In the genomic region with DNA sequence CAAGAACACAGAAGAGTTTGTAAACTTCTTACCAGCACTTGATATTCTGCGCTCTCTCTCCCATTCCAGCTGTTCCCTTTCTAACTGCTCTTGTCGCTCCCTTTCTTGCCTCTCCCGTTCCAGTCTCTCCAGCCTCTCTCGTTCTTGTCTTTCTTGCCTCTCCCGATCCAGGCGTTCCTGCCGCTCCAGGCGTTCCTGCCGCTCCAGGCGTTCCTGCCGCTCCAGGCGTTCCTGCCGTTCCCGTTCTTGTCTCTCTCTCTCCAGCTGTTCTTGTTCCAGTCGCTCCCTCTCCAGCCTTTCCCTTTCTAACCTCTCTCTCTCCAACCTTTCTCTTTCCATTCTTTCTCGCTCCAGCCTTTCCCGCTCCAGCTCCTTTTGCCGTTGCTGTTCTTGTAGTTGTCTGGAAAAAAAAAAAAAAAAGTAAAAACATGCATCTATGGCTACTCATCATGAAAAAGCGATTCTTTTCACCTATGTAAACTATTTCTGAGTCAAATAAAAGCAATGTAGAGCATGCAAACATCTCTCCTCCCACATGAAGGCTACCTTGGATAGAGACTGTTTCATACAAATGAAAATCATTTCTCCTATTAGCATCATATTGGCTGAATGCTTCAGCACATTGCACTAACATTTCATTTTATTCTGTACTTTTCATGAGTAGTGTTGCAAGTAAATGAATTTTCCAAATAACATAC, we compare ENCODE assay signal across 15 cellular contexts.
A peak's percentile ranks its signal among the peaks of the same experiment; 100 is the strongest.
DNase-seq lines count a peak whose midpoint lies in the region; TF ChIP-seq lines count a peak whose summit lies in the region.
"Had no signal": no experiment of that assay in that cellular context is flagged by ENCODE, and none has a peak within 500 bp of the region (broad histone marks: within the 10 kb centered on the region; RNA-seq: fewer than 3 reads in every experiment).

No MANE protein-coding gene starts in this region.

- H3K4me3 ChIP-seq in HEK293 (ENCODE audit: low read depth, low read length) (no peak overlapping the region), skeletal muscle satellite cell (ENCODE audit: low read length) (peak overlapping the region; percentile 46)
- H3K4me3 ChIP-seq: ovary, testis had no signal

- H3K4me1 ChIP-seq in HEK293 (ENCODE audit: control insufficient read depth, insufficient read depth, low read length) (peaks cover 20% of the 10 kb centered on the region), skeletal muscle satellite cell (ENCODE audit: control insufficient read depth, insufficient read depth, low read length) (peaks cover 14% of the 10 kb centered on the region)
- H3K4me1 ChIP-seq: testis had no signal

- H3K4me2 ChIP-seq in skeletal muscle satellite cell (ENCODE audit: low read length) = peak overlapping the region; percentile 65

- H3K9me3 ChIP-seq in HEK293 (ENCODE audit: control insufficient read depth, insufficient read depth, low read depth, low read length) = no peaks in the 10 kb centered on the region
- no peaks in the 10 kb centered on the region for H3K9me3 ChIP-seq in skeletal muscle satellite cell (replicated peaks; ENCODE audit: low read length)
- H3K9me3 ChIP-seq: ovary, testis had no signal

- peaks cover 24% of the 10 kb centered on the region for H3K36me3 Mint-ChIP-seq in chondrocyte (ENCODE audit: low read depth)
- H3K36me3 Mint-ChIP-seq: activated naive CD8-positive, alpha-beta T cell treated with anti-CD3 and anti-CD28 coated beads for 36 hours had no signal

- no peak overlapping the region for H3K9ac ChIP-seq in skeletal muscle satellite cell (ENCODE audit: low read depth, low read length)

- POLR2A ChIA-PET in HEK293 (lab: Yijun Ruan, JAX) = interaction anchor here (0.6 kb wide), 1 partner anchor 400 kb away, joined by 8 read pairs; no protein-coding TSS in a partner anchor

- H3K4me1 Mint-ChIP-seq in chondrocyte (ENCODE audit: low read depth) = peaks cover 61% of the 10 kb centered on the region
- H3K4me1 Mint-ChIP-seq: activated naive CD8-positive, alpha-beta T cell treated with anti-CD3 and anti-CD28 coated beads for 36 hours had no signal

- no peaks in the 10 kb centered on the region for H3K27me3 ChIP-seq in skeletal muscle satellite cell (ENCODE audit: control insufficient read depth, insufficient read depth, low read length)
- H3K27me3 ChIP-seq: ovary, testis had no signal

- H3K4me3 Mint-ChIP-seq in chondrocyte (ENCODE audit: unreplicated experiment) = peak overlapping the region; percentile 58
- H3K4me3 Mint-ChIP-seq: activated naive CD8-positive, alpha-beta T cell treated with anti-CD3 and anti-CD28 coated beads for 36 hours; activated T-cell treated with anti-CD3 and anti-CD28 coated beads, Interleukin-2, amount 50 U/mL, for 24 hours; T-helper 1 cell treated with Interleukin-12 subunit alpha and Interleukin-12 subunit beta and Interleukin-4 antibody, amounts not matched to agents 30 μg/mL and 1 μg/mL, for 36 hours had no signal

- peak overlapping the region; percentile 93 for H3K27ac Mint-ChIP-seq in chondrocyte (ENCODE audit: unreplicated experiment)
- H3K27ac Mint-ChIP-seq: activated naive CD8-positive, alpha-beta T cell treated with anti-CD3 and anti-CD28 coated beads for 36 hours; activated T-cell treated with anti-CD3 and anti-CD28 coated beads, Interleukin-2, amount 50 U/mL, for 24 hours; T-helper 1 cell treated with Interleukin-12 subunit alpha and Interleukin-12 subunit beta and Interleukin-4 antibody, amounts not matched to agents 30 μg/mL and 1 μg/mL, for 36 hours had no signal

- CTCF ChIA-PET in HEK293 (lab: Yijun Ruan, JAX) = interaction anchor here (0.6 to 1.9 kb wide), 6 partner anchors 38 to 456 kb away, joined by 3 to 9 read pairs (median 4); no protein-coding TSS in a partner anchor

- no peaks in the 10 kb centered on the region for H3K27me3 Mint-ChIP-seq in chondrocyte (ENCODE audit: low read depth)
- H3K27me3 Mint-ChIP-seq: activated naive CD8-positive, alpha-beta T cell treated with anti-CD3 and anti-CD28 coated beads for 36 hours; activated T-cell treated with anti-CD3 and anti-CD28 coated beads, Interleukin-2, amount 50 U/mL, for 24 hours had no signal

- H3K27ac ChIP-seq in HEK293 (ENCODE audit: extremely low read depth, low read depth, low read length) = no peak overlapping the region
- H3K27ac ChIP-seq: C4-2B, ovary, testis had no signal

- H3K36me3 ChIP-seq in HEK293 (ENCODE audit: control insufficient read depth in 2 of 2, insufficient read depth in 1 of 2, low read length in 2 of 2) = peaks cover 8 to 17% of the 10 kb centered on the region in 2 experiments
- H3K36me3 ChIP-seq in skeletal muscle satellite cell (ENCODE audit: insufficient read depth, low read length) = peaks cover 32% of the 10 kb centered on the region
- H3K36me3 ChIP-seq: ovary had no signal

- no peaks in the 10 kb centered on the region for H3K9me3 Mint-ChIP-seq in chondrocyte (ENCODE audit: low read depth)
- H3K9me3 Mint-ChIP-seq: activated naive CD8-positive, alpha-beta T cell treated with anti-CD3 and anti-CD28 coated beads for 36 hours; activated T-cell treated with anti-CD3 and anti-CD28 coated beads, Interleukin-2, amount 50 U/mL, for 24 hours; T-helper 1 cell treated with Interleukin-12 subunit alpha and Interleukin-12 subunit beta and Interleukin-4 antibody, amounts not matched to agents 30 μg/mL and 1 μg/mL, for 36 hours had no signal

- DNase-seq in chondrocyte (ENCODE audit: low spot score) (peak; percentile 92), iPS DF 19.7 (ENCODE audit: low read depth, low spot score) (peak; percentile 74), DMS 273 treated with DMSO at 0.1 percent for 48 hours (lab: John Stamatoyannopoulos, UW) (no peak)
- DNase-seq in stimulated activated CD4-positive, alpha-beta T cell treated with anti-CD3 and anti-CD28 coated beads, Interleukin-2, amount 100 ng/mL, for 24 hours = no peak
- DNase-seq in stimulated activated naive CD4-positive, alpha-beta T cell (lab: John Stamatoyannopoulos, UW) = no peak
- DNase-seq: activated CD4-positive, alpha-beta T cell treated with anti-CD3 and anti-CD28 coated beads for 48 hours; activated naive CD8-positive, alpha-beta T cell treated with anti-CD3 and anti-CD28 coated beads for 36 hours; activated T-cell treated with anti-CD3 and anti-CD28 coated beads, Interleukin-2, amount 50 U/mL, for 24 hours; MM.1S; ovary; testis had no signal

- TF ChIP-seq CTCF in HEK293 (tag by site-specific recombination; IDR thresholded peaks at IDR 0.05) = no peak
- TF ChIP-seq CTCF in chondrocyte (IDR thresholded peaks at IDR 0.05) = no peak

TF ChIP-seq in HEK293, 187 proteins besides CTCF, POLR2A, EP300 and RAD21 (continues in another document):
- TF ChIP-seq ZNF501 (tag by site-specific recombination; IDR thresholded peaks at IDR 0.05) = 0 out of 2 replicates have a peak, but pooled peaks have one; percentile 14
- peak; percentile 88 for TF ChIP-seq IKZF3 (tag by site-specific recombination; IDR thresholded peaks at IDR 0.05)
- TF ChIP-seq, protein P1, sequence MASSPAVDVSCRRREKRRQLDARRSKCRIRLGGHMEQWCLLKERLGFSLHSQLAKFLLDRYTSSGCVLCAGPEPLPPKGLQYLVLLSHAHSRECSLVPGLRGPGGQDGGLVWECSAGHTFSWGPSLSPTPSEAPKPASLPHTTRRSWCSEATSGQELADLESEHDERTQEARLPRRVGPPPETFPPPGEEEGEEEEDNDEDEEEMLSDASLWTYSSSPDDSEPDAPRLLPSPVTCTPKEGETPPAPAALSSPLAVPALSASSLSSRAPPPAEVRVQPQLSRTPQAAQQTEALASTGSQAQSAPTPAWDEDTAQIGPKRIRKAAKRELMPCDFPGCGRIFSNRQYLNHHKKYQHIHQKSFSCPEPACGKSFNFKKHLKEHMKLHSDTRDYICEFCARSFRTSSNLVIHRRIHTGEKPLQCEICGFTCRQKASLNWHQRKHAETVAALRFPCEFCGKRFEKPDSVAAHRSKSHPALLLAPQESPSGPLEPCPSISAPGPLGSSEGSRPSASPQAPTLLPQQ (tag by site-specific recombination; IDR thresholded peaks at IDR 0.05) = 0 out of 2 replicates have a peak, but pooled peaks have one; percentile 9
- TF ChIP-seq ZNF623 (tag by site-specific recombination; IDR thresholded peaks at IDR 0.05) = no peak
- no peak for TF ChIP-seq ZNF138 (tag by site-specific recombination; IDR thresholded peaks at IDR 0.05; ENCODE audit: borderline replicate concordance)
- TF ChIP-seq ZNF530 (tag by site-specific recombination; IDR thresholded peaks at IDR 0.05; ENCODE audit: low read depth) = no peak
- TF ChIP-seq KLF8 (tag by site-specific recombination; IDR thresholded peaks at IDR 0.05) = peak; percentile 28; the same call in 1 of the 2 replicates
- TF ChIP-seq, protein P2, sequence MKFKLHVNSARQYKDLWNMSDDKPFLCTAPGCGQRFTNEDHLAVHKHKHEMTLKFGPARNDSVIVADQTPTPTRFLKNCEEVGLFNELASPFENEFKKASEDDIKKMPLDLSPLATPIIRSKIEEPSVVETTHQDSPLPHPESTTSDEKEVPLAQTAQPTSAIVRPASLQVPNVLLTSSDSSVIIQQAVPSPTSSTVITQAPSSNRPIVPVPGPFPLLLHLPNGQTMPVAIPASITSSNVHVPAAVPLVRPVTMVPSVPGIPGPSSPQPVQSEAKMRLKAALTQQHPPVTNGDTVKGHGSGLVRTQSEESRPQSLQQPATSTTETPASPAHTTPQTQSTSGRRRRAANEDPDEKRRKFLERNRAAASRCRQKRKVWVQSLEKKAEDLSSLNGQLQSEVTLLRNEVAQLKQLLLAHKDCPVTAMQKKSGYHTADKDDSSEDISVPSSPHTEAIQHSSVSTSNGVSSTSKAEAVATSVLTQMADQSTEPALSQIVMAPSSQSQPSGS (tag by site-specific recombination; IDR thresholded peaks at IDR 0.05; ENCODE audit: low read depth) = no peak
- TF ChIP-seq ZNF561 (tag by site-specific recombination; IDR thresholded peaks at IDR 0.05; ENCODE audit: borderline replicate concordance) = peak; percentile 82; the same call in 1 of the 2 replicates
- TF ChIP-seq ZNF610 (tag by site-specific recombination; IDR thresholded peaks at IDR 0.05; ENCODE audit: borderline replicate concordance) = peak; percentile 83; the same call in 1 of the 2 replicates

Comparison
In these comparisons a context has a peak if more than half of its experiments do, and no peak if none do; other contexts are left out.
1. DNase-seq: peak in chondrocyte (single experiment) and iPS DF 19.7 (single experiment); none in stimulated activated CD4-positive, alpha-beta T cell treated with anti-CD3 and anti-CD28 coated beads, Interleukin-2, amount 100 ng/mL, for 24 hours (0 of 2), stimulated activated naive CD4-positive, alpha-beta T cell (0 of 6) and DMS 273 treated with DMSO at 0.1 percent for 48 hours (single experiment).